In genomic region chr20:50648651-50649050, GRCh38 we compare ENCODE assay signal across 20 cellular contexts. TPM values are rescaled to one million over a fixed set of nuclear protein-coding genes. Genes with fewer than 3 reads are reported as not detected.
DNase-seq lines count a peak whose midpoint lies in the region; ATAC-seq, FAIRE-seq and TF ChIP-seq lines count a peak whose summit lies in the region.
"Had no signal": no experiment of that assay in that cellular context is flagged by ENCODE, and none has a peak within 500 bp of the region (broad histone marks: within the 10 kb centered on the region; RNA-seq: fewer than 3 reads in every experiment).

No MANE protein-coding gene starts in this region.

- peak overlapping the region; percentile 39 to 62 for H3K4ac ChIP-seq in mesenchymal stem cell (ENCODE audit: low read depth in 1 of 2, low read length in 2 of 2)

- TF ChIP-seq POLR2A in HepG2 (IDR thresholded peaks at IDR 0.05; ENCODE audit: insufficient read depth in 1 of 2, low read depth in 2 of 2, low read length in 2 of 2): no peak
- no peak for TF ChIP-seq POLR2A in right lobe of liver (IDR thresholded peaks at IDR 0.05)

- no TSS peak for BruUV-seq in HepG2 (replicated peaks; lab: Mats Ljungman, UMichigan)

- peak overlapping the region; percentile 54 for H2BK120ac ChIP-seq in mesenchymal stem cell (ENCODE audit: low read depth, low read length)

- peak overlapping the region; percentile 86 for H4K91ac ChIP-seq in mesenchymal stem cell (ENCODE audit: low read length)

- peak overlapping the region; percentile 61 to 85 for H3K18ac ChIP-seq in mesenchymal stem cell (ENCODE audit: low read depth in 1 of 2, low read length in 2 of 2)

- no peak overlapping the region for H2AFZ ChIP-seq in HepG2 (ENCODE audit: low read length)
- H2AFZ ChIP-seq in mesenchymal stem cell (ENCODE audit: low read depth, low read length): no peak overlapping the region

- H3K9ac ChIP-seq in HepG2 (ENCODE audit: insufficient read depth, low read depth, low read length) (no peak overlapping the region), mesenchymal stem cell (ENCODE audit: low read length) (no peak overlapping the region)
- H3K9ac ChIP-seq: BLaER1 had no signal

- peaks cover 5% of the 10 kb centered on the region for H3K79me1 ChIP-seq in mesenchymal stem cell (replicated peaks; ENCODE audit: low read length, poor library complexity, severe bottlenecking)

- DNase-seq in HepG2 (ENCODE audit: low spot score) (no peak), right lobe of liver (no peak), mesenchymal stem cell (no peak), psoas muscle (no peak), NCI-H1930 (lab: John Stamatoyannopoulos, UW) (no peak), lower lobe of right lung (no peak)
- DNase-seq in activated effector memory CD4-positive, alpha-beta T cell treated with anti-CD3 and anti-CD28 coated beads, Interleukin-2, amount 50 U/mL, for 16 hours: no peak
- DNase-seq: 8988T; CD8-positive, alpha-beta T cell; COR-L47; DMS 273 treated with DMSO at 0.1 percent for 48 hours; DMS53; DND-41; EL; GOT3; H7 had no signal

- no peak for TF ChIP-seq CTCF in HepG2 (CRISPR knock-in tag; IDR thresholded peaks at IDR 0.05)
- no peak for TF ChIP-seq CTCF in right lobe of liver (IDR thresholded peaks at IDR 0.05)
- no peak for TF ChIP-seq CTCF in psoas muscle (IDR thresholded peaks at IDR 0.05)
- no peak for TF ChIP-seq CTCF in lower lobe of right lung (IDR thresholded peaks at IDR 0.05)

- H3K36me3 ChIP-seq in HepG2 (replicated peaks in 1 of 2; ENCODE audit: control insufficient read depth in 1 of 2, insufficient read depth in 2 of 2, low read length in 2 of 2) (no peaks in the 10 kb centered on the region), right lobe of liver (no peaks in the 10 kb centered on the region), mesenchymal stem cell (ENCODE audit: control insufficient read depth in 1 of 2, insufficient read depth in 2 of 2, low read depth in 1 of 2, low read length in 2 of 2) (peaks cover 5 to 19% of the 10 kb centered on the region in 2 experiments), psoas muscle (ENCODE audit: insufficient read depth in 1 of 2, low read depth in 1 of 2) (no peaks in the 10 kb centered on the region), lower lobe of right lung (no peaks in the 10 kb centered on the region)
- H3K36me3 ChIP-seq: BLaER1 had no signal

- H3K27ac ChIP-seq in HepG2 (ENCODE audit: extremely low read length, insufficient read depth, low read length) (no peak overlapping the region), right lobe of liver (no peak overlapping the region), mesenchymal stem cell (ENCODE audit: low read length, poor library complexity, severe bottlenecking) (no peak overlapping the region), psoas muscle (peak overlapping the region; percentile 3), lower lobe of right lung (no peak overlapping the region)

- no peak for TF ChIP-seq RAD21 in HepG2 (CRISPR knock-in tag; IDR thresholded peaks at IDR 0.05)

- ATAC-seq in HepG2 (no peak), right lobe of liver (no peak), psoas muscle (no peak), HG02678 (IDR thresholded peaks at IDR 0.05; ENCODE audit: unreplicated experiment) (no peak), lower lobe of right lung (no peak)
- ATAC-seq: CD8-positive, alpha-beta T cell; GM12878; HCT116 had no signal

- H3K9me3 ChIP-seq in HepG2 (ENCODE audit: low read length) (peaks cover 6% of the 10 kb centered on the region), right lobe of liver (no peaks in the 10 kb centered on the region), mesenchymal stem cell (ENCODE audit: control insufficient read depth, low read length) (no peaks in the 10 kb centered on the region), psoas muscle (no peaks in the 10 kb centered on the region), lower lobe of right lung (no peaks in the 10 kb centered on the region)

- H3K4me2 ChIP-seq in HepG2 (ENCODE audit: low read depth, low read length) (no peak overlapping the region), mesenchymal stem cell (ENCODE audit: low read length, poor library complexity, severe bottlenecking) (no peak overlapping the region)
- H3K4me2 ChIP-seq: BLaER1 had no signal

- H3K4me1 ChIP-seq in HepG2 (ENCODE audit: insufficient read depth, low read length) (peaks cover 51% of the 10 kb centered on the region), right lobe of liver (peaks cover 0 to 9% (median 0%) of the 10 kb centered on the region in 4 donors), mesenchymal stem cell (ENCODE audit: control insufficient read depth, insufficient read depth, low read depth, low read length) (peaks cover 17% of the 10 kb centered on the region), psoas muscle (no peaks in the 10 kb centered on the region), lower lobe of right lung (peaks cover 17% of the 10 kb centered on the region)

- no peak overlapping the region for H3K4me3 ChIP-seq in HepG2 (replicated peaks in 1 of 3; ENCODE audit: insufficient read depth in 1 of 3, low read depth in 2 of 3, low read length in 3 of 3)
- H3K4me3 ChIP-seq in right lobe of liver: no peak overlapping the region
- no peak overlapping the region for H3K4me3 ChIP-seq in mesenchymal stem cell (ENCODE audit: insufficient read depth in 1 of 2, low read depth in 1 of 2, low read length in 2 of 2)
- H3K4me3 ChIP-seq in psoas muscle: no peak overlapping the region
- H3K4me3 ChIP-seq in lower lobe of right lung: no peak overlapping the region
- H3K4me3 ChIP-seq: BLaER1, GM12878 had no signal

- H3K79me2 ChIP-seq in HepG2 (ENCODE audit: insufficient read depth, low read length): no peaks in the 10 kb centered on the region

- no peak overlapping the region for H3K14ac ChIP-seq in mesenchymal stem cell (ENCODE audit: low read length in 2 of 2)

- H3K27me3 ChIP-seq in HepG2 (ENCODE audit: control insufficient read depth in 1 of 2, insufficient read depth in 2 of 2, low read length in 2 of 2) (no peaks in the 10 kb centered on the region), right lobe of liver (no peaks in the 10 kb centered on the region), mesenchymal stem cell (ENCODE audit: control insufficient read depth in 1 of 2, insufficient read depth in 1 of 2, low read length in 2 of 2) (no peaks in the 10 kb centered on the region), psoas muscle (ENCODE audit: insufficient read depth in 3 of 3, low read length in 2 of 3) (no peaks in the 10 kb centered on the region), lower lobe of right lung (ENCODE audit: low read depth) (no peaks in the 10 kb centered on the region)
- H3K27me3 ChIP-seq: BLaER1 had no signal

- TF ChIP-seq EP300 in HepG2 (IDR thresholded peaks at IDR 0.05; ENCODE audit: low read depth in 2 of 2, low read length in 2 of 2) (no peak), HepG2 (CRISPR knock-in tag; IDR thresholded peaks at IDR 0.05; ENCODE audit: borderline replicate concordance) (no peak)

- H2BK15ac ChIP-seq in mesenchymal stem cell (ENCODE audit: low read depth, poor library complexity, severe bottlenecking): peak overlapping the region; percentile 73

- no peaks in the 10 kb centered on the region for H4K20me1 ChIP-seq in HepG2 (ENCODE audit: insufficient read depth, low read length)
- H4K20me1 ChIP-seq: BLaER1 had no signal

- no peak overlapping the region for H3K23ac ChIP-seq in mesenchymal stem cell (ENCODE audit: low read length in 2 of 2)

- H2BK12ac ChIP-seq in mesenchymal stem cell (ENCODE audit: low read length in 2 of 2): peak overlapping the region; percentile 96 to 99

- H4K8ac ChIP-seq in mesenchymal stem cell (ENCODE audit: low read length): no peak overlapping the region

- peak overlapping the region; percentile 21 for H2AK5ac ChIP-seq in mesenchymal stem cell (ENCODE audit: low read length, severe bottlenecking)

- no peak overlapping the region for H2BK5ac ChIP-seq in mesenchymal stem cell (ENCODE audit: low read depth, low read length, poor library complexity, severe bottlenecking)

- 74% methylated on average over 6 of the region's 6 CpGs for WGBS in HepG2 (ENCODE audit: low lambda C conversion rate)
- 100% methylated on average over 1 of the region's 6 CpGs for WGBS in right lobe of liver (ENCODE audit: insufficient coverage, low coverage, low lambda C conversion rate, missing lambda C conversion rate)
- WGBS in mesenchymal stem cell: 100% methylated on average over 6 of the region's 6 CpGs
- WGBS in psoas muscle, 3 donors: 91 to 97% (median 95%) methylated on average over 6 of the region's 6 CpGs

- intact Hi-C loops in HepG2 (cut with micrococcal nuclease; ENCODE audit: unreplicated experiment): loop anchor here (5.0 kb wide), 1 partner anchor 79 kb away; no protein-coding TSS in a partner anchor
- intact Hi-C loops in right lobe of liver (cut with DNase I): no loop called here
- intact Hi-C loops in psoas muscle (cut with DNase I): no loop called here
- intact Hi-C loops in lower lobe of right lung (cut with DNase I): no loop called here

- no peak for FAIRE-seq in HepG2 (lab: Jason Lieb, UNC)
- FAIRE-seq: GM12878 had no signal

- in situ Hi-C loops in HepG2 (cut with HindIII; ENCODE audit: extremely low pct_ligation_motif_present, low pct_unique_long_range_greater_than_20kb): loop anchor here (25.0 kb wide), 1 partner anchor 89 kb away; the partner anchor contains the start of gene PARD6B

- POLR2A ChIA-PET in HepG2 (lab: Yijun Ruan, JAX): no interaction called here

- CTCF ChIA-PET in HepG2 (lab: Yijun Ruan, JAX; ENCODE audit: low intra/inter-chr PET ratio, low total read pairs): no interaction called here

RNA-seq across cellular contexts. Expression of gene RIPOR3, which starts 42.7 kb away (rescaled TPM):
- not detected in 2 replicates for total RNA-seq in HepG2 (2016; rRNA removed; fragmentation: Illumina TruSeq; extraction: Trizol)
- total RNA-seq in HepG2 (2016; cell fraction: cytosol; rRNA removed; fragmentation: Illumina TruSeq; extraction: Trizol; ENCODE audit: low read depth): not detected in 2 replicates
- total RNA-seq in HepG2 (2016; cell fraction: insoluble cytoplasmic fraction; rRNA removed; fragmentation: Illumina TruSeq; extraction: Trizol): not detected in 2 replicates
- not detected in 2 replicates for total RNA-seq in HepG2 (2016; cell fraction: membrane; rRNA removed; fragmentation: Illumina TruSeq; extraction: Trizol)
- not detected in 2 replicates for total RNA-seq in HepG2 (2016; cell fraction: nucleus; rRNA removed; fragmentation: Illumina TruSeq; extraction: Trizol)
- 0.18 and 0.26 TPM in 2 replicates for polyA plus RNA-seq in HepG2 (2011; rRNA removed)
- polyA plus RNA-seq in HepG2 (2011; cell fraction: cytosol; rRNA removed): 0.05 TPM in 2 replicates
- polyA plus RNA-seq in HepG2 (2011; cell fraction: nucleus; rRNA removed): 1.9 and 2.1 TPM in 2 replicates
- polyA plus RNA-seq in HepG2 (2012): 0.11 and 0.36 TPM in 2 replicates
- polyA plus RNA-seq in HepG2 (2016; cell fraction: cytosol; fragmentation: Illumina TruSeq; extraction: Trizol; ENCODE audit: low read depth): not detected in 2 replicates
- not detected in 2 replicates for polyA plus RNA-seq in HepG2 (2016; cell fraction: insoluble cytoplasmic fraction; fragmentation: Illumina TruSeq; extraction: Trizol; ENCODE audit: low read depth)
- polyA plus RNA-seq in HepG2 (2016; cell fraction: membrane; fragmentation: Illumina TruSeq; extraction: Trizol; ENCODE audit: low read depth): not detected in 2 replicates
- 0.13 TPM in 1 of 2 replicates, not detected in the other for polyA plus RNA-seq in HepG2 (2016; cell fraction: nucleus; fragmentation: Illumina TruSeq; extraction: Trizol; ENCODE audit: insufficient read depth, low read depth)
- polyA minus RNA-seq in HepG2 (2011; rRNA and poly(A)+ RNA removed; ENCODE audit: low replicate concordance): 0.42 TPM in 1 of 2 replicates, not detected in the other
- polyA minus RNA-seq in HepG2 (2011; cell fraction: cytosol; rRNA and poly(A)+ RNA removed): not detected in 2 replicates
- 0.37 and 0.52 TPM in 2 replicates for polyA minus RNA-seq in HepG2 (2011; cell fraction: nucleus; rRNA and poly(A)+ RNA removed)
- total RNA-seq in right lobe of liver: 10 to 100 TPM in 2 of 6 experiments, 1 to 10 TPM in 4; 4.8 to 13.8 (median 8.9) TPM
- polyA plus RNA-seq in mesenchymal stem cell (2013, experiment 1 of 2): 45.9 TPM
- polyA plus RNA-seq in mesenchymal stem cell (2013, experiment 2 of 2): 43.6 TPM
- 1 to 10 TPM; 3.1 to 5.2 (median 4.5) TPM for total RNA-seq in psoas muscle
- polyA plus RNA-seq in psoas muscle: 1 to 10 TPM; 5.4 to 5.7 (median 5.6) TPM
- total RNA-seq in lower lobe of right lung: 11.0 TPM
- total RNA-seq: CD8-positive, alpha-beta T cell; GM12878 had no signal
